ENCODE assay signal across 8 cellular contexts in the genomic region with DNA sequence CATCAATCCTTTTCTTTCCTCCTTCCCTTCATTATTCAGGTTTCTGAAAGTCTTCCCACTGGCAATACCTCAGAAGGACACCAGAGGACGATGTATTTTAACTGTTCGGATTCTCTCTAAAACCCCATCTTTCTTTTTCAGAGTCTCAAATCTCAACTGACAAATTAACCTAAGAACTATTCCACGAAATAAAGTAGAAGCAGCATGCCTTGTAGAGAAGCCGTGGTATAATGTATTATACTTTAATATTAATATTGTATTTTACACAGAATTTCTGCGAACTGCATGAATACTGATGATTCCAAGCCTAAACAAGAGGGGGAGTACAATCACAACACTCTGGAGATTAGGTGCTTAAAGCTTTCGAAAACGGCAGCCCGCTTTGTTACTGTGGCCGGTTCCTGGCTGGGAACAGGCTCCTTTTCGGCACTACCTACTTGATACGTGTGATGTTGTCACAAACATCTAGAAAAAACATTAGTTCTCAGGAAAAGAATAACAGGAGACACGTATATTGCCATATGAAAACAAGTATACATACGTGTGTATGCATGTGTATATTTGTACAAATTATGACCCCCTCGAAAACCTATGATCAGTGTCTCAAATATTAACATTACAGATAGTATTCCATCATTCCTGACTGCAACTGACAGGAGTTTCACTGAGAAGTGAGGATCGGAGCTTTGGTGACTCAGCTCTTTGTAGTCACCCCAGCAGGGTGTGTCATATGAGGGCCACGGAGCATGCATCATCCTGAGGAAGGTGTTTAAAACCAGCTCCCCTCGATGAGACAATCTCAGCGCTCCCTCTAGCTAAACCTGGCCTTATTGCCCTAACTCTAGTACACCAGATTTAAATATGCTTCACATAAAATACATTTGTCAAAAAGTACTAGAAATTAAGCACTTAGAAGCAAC.
DNase-seq lines count a peak whose midpoint lies in the region; ATAC-seq and TF ChIP-seq lines count a peak whose summit lies in the region.

No MANE protein-coding gene starts in this region.

- H3K27ac Mint-ChIP-seq in activated CD8-positive, alpha-beta T cell treated with anti-CD3 and anti-CD28 coated beads for 36 hours, result no peak overlapping the region

- intact Hi-C loops in activated CD8-positive, alpha-beta T cell treated with anti-CD3 and anti-CD28 coated beads for 36 hours (cut with micrococcal nuclease), result loop anchor here (5.0 kb wide), 1 partner anchor 348 kb away; no protein-coding TSS in a partner anchor

- POLR2A ChIA-PET in activated CD8-positive, alpha-beta T cell treated with anti-CD3 and anti-CD28 coated beads for 36 hours (lab: Charles Lee), result no interaction called here

- H3K27me3 Mint-ChIP-seq in activated CD8-positive, alpha-beta T cell treated with anti-CD3 and anti-CD28 coated beads for 36 hours, result peaks cover 26% of the 10 kb centered on the region

- H3K9me3 Mint-ChIP-seq in activated CD8-positive, alpha-beta T cell treated with anti-CD3 and anti-CD28 coated beads for 36 hours, result no peaks in the 10 kb centered on the region

- peaks cover 5% of the 10 kb centered on the region for H3K4me1 Mint-ChIP-seq in activated CD8-positive, alpha-beta T cell treated with anti-CD3 and anti-CD28 coated beads for 36 hours (ENCODE audit: low read depth)

- DNase-seq in A172 (ENCODE audit: low spot score), result peak; percentile 91
- peak; percentile 51 for DNase-seq in GM04504 (ENCODE audit: low read depth)
- DNase-seq in NCI-H2107 treated with DMSO at 0.1 percent for 48 hours (lab: John Stamatoyannopoulos, UW; ENCODE audit: unreplicated experiment), result peak; percentile 76
- DNase-seq in activated CD8-positive, alpha-beta T cell treated with anti-CD3 and anti-CD28 coated beads for 36 hours, result peak; percentile 38
- DNase-seq in foreskin melanocyte, result peak; percentile 54
- DNase-seq in omental fat pad (ENCODE audit: low spot score), result peak; percentile 24
- no peak for DNase-seq in effector CD4-positive, alpha-beta T cell

- peak; percentile 54 for TF ChIP-seq CTCF in activated CD8-positive, alpha-beta T cell treated with anti-CD3 and anti-CD28 coated beads for 36 hours (IDR thresholded peaks at IDR 0.05)
- TF ChIP-seq CTCF in omental fat pad (IDR thresholded peaks at IDR 0.05), result peak in 2 of 3 donors; percentile 18 to 69

- ATAC-seq in HG02885 (IDR thresholded peaks at IDR 0.05; ENCODE audit: poor library complexity, unreplicated experiment), result peak; percentile 52
- peak; percentile 70 for ATAC-seq in activated CD8-positive, alpha-beta T cell treated with anti-CD3 and anti-CD28 coated beads for 36 hours
- ATAC-seq in omental fat pad (ENCODE audit: low FRiP score), result peak; percentile 93

- no peak overlapping the region for H3K4me3 Mint-ChIP-seq in activated CD8-positive, alpha-beta T cell treated with anti-CD3 and anti-CD28 coated beads for 36 hours

- CTCF ChIA-PET in activated CD8-positive, alpha-beta T cell treated with anti-CD3 and anti-CD28 coated beads for 36 hours (lab: Charles Lee), result interaction anchor here (0.8 to 4.0 kb wide), 4 partner anchors 63 to 353 kb away, joined by 3 to 31 read pairs (median 6); no protein-coding TSS in a partner anchor

- H3K36me3 Mint-ChIP-seq in activated CD8-positive, alpha-beta T cell treated with anti-CD3 and anti-CD28 coated beads for 36 hours (ENCODE audit: low read depth), result no peaks in the 10 kb centered on the region
